In genomic region chr1:167442854-167443565, GRCh38 we compare ENCODE assay signal across 1 cellular context.
TF ChIP-seq lines count a peak whose summit lies in the region.

No MANE protein-coding gene starts in this region.

TF ChIP-seq in H1, 55 proteins besides CTCF, POLR2A, EP300 and RAD21 (continued from another document):
- TF ChIP-seq ASH2L (IDR thresholded peaks at IDR 0.05; ENCODE audit: low read length), result no peak
- TF ChIP-seq EGR1 (IDR thresholded peaks at IDR 0.05; ENCODE audit: borderline replicate concordance, low read depth, low read length), result no peak
- no peak for TF ChIP-seq SP2 (IDR thresholded peaks at IDR 0.05; ENCODE audit: low read length)
- no peak for TF ChIP-seq SRF (IDR thresholded peaks at IDR 0.05; ENCODE audit: low read depth, low read length)
- TF ChIP-seq ZNF274 (IDR thresholded peaks at IDR 0.05; ENCODE audit: borderline replicate concordance, extremely low read depth, low read length), result no peak
- no peak for TF ChIP-seq CBX8 (IDR thresholded peaks at IDR 0.05; ENCODE audit: borderline replicate concordance, low read depth, low read length)
- TF ChIP-seq RBBP5 (IDR thresholded peaks at IDR 0.05; ENCODE audit: borderline replicate concordance, low read depth, low read length), result no peak
- TF ChIP-seq CREB1 (IDR thresholded peaks at IDR 0.05), result no peak
- no peak for TF ChIP-seq JUN (IDR thresholded peaks at IDR 0.05; ENCODE audit: low read depth, low read length)
- no peak for TF ChIP-seq TEAD4 (IDR thresholded peaks at IDR 0.05; ENCODE audit: low read depth, low read length)
- TF ChIP-seq HDAC2 (IDR thresholded peaks at IDR 0.05; ENCODE audit: borderline replicate concordance in 1 of 2, low read depth in 2 of 2, low read length in 2 of 2), result no peak
- TF ChIP-seq TAF1 (IDR thresholded peaks at IDR 0.05; ENCODE audit: low read depth, low read length), result no peak
- no peak for TF ChIP-seq SP4 (IDR thresholded peaks at IDR 0.05; ENCODE audit: low read length)
- TF ChIP-seq CBX5 (IDR thresholded peaks at IDR 0.05; ENCODE audit: low read depth, low read length), result no peak
- TF ChIP-seq SP1 (IDR thresholded peaks at IDR 0.05; ENCODE audit: low read depth, low read length), result no peak
